ENCODE assay signal across 10 cellular contexts in genomic region chr1:236687273-236687672, GRCh38. TPM values are rescaled to one million over a fixed set of nuclear protein-coding genes. Genes with fewer than 3 reads are reported as not detected.
DNase-seq lines count a peak whose midpoint lies in the region; TF ChIP-seq lines count a peak whose summit lies in the region.
"Had no signal": no experiment of that assay in that cellular context is flagged by ENCODE, and none has a peak within 500 bp of the region (broad histone marks: within the 10 kb centered on the region; RNA-seq: fewer than 3 reads in every experiment).

No MANE protein-coding gene starts in this region.

- H3K27me3 Mint-ChIP-seq in osteocyte (ENCODE audit: unreplicated experiment): peaks cover 50% of the 10 kb centered on the region

- peak overlapping the region; percentile 84 for H3K9ac ChIP-seq in SK-N-MC (ENCODE audit: insufficient read length)

- no peak for TF ChIP-seq CTCF in cardiac muscle cell (IDR thresholded peaks at IDR 0.05; ENCODE audit: low read depth, low read length)
- TF ChIP-seq CTCF in osteocyte (IDR thresholded peaks at IDR 0.05): no peak

- peak; percentile 12 for DNase-seq in ELF-1 (ENCODE audit: low read depth, low spot score)
- DNase-seq in SK-N-MC (ENCODE audit: low read depth, low spot score): no peak
- peak in 1 of 2 donors; percentile 75 for DNase-seq in cardiac muscle cell (ENCODE audit: low read depth in 1 of 2, low spot score in 1 of 2)
- DNase-seq in osteocyte (ENCODE audit: extremely low spot score, unreplicated experiment): no peak
- no peak for DNase-seq in AG08395 (ENCODE audit: low spot score)
- no peak for DNase-seq in epidermal melanocyte (ENCODE audit: insufficient read length, low spot score)
- no peak for DNase-seq in NCI-H2081 (lab: John Stamatoyannopoulos, UW)
- DNase-seq in pons (ENCODE audit: low spot score): no peak
- DNase-seq: NCI-H1417 had no signal

- peaks cover 30% of the 10 kb centered on the region for H3K4me1 ChIP-seq in cardiac muscle cell (ENCODE audit: low read depth)

- H3K27me3 ChIP-seq in cardiac muscle cell: no peaks in the 10 kb centered on the region

- H3K27ac ChIP-seq in SK-N-MC (no peak overlapping the region), cardiac muscle cell (peak overlapping the region; percentile 99)
- H3K27ac ChIP-seq: neutrophil had no signal

- H3K4me3 ChIP-seq in SK-N-MC: peak overlapping the region; percentile 89
- peak overlapping the region; percentile 69 for H3K4me3 ChIP-seq in cardiac muscle cell

- no peaks in the 10 kb centered on the region for H3K9me3 Mint-ChIP-seq in osteocyte (ENCODE audit: unreplicated experiment)

- H3K4me1 Mint-ChIP-seq in osteocyte (ENCODE audit: unreplicated experiment): peaks cover 8% of the 10 kb centered on the region

- H3K4me3 Mint-ChIP-seq in osteocyte (ENCODE audit: unreplicated experiment): peak overlapping the region; percentile 33

- peaks cover 9% of the 10 kb centered on the region; the same call in 1 of the 2 replicates for H3K36me3 ChIP-seq in SK-N-MC (ENCODE audit: insufficient read depth, low read length)
- H3K36me3 ChIP-seq in cardiac muscle cell: no peaks in the 10 kb centered on the region
- H3K36me3 ChIP-seq: neutrophil had no signal

- H3K9me3 ChIP-seq in SK-N-MC (ENCODE audit: low read depth, low read length) (peaks cover 8% of the 10 kb centered on the region; the same call in 1 of the 2 replicates), cardiac muscle cell (ENCODE audit: low read depth) (no peaks in the 10 kb centered on the region)
- H3K9me3 ChIP-seq: neutrophil had no signal

- H3K36me3 Mint-ChIP-seq in osteocyte (ENCODE audit: unreplicated experiment): no peaks in the 10 kb centered on the region

- no peak overlapping the region for H3K27ac Mint-ChIP-seq in osteocyte (ENCODE audit: unreplicated experiment)

RNA-seq across cellular contexts. Expression of gene ACTN2, which starts 1.0 kb away (rescaled TPM):
- total RNA-seq in cardiac muscle cell (276 and 303 TPM in 2 replicates), osteocyte (not detected in 2 replicates)
- polyA plus RNA-seq in cardiac muscle cell: 785 and 814 TPM in 2 replicates

Comparison
In these comparisons a context has a peak if more than half of its experiments do, and no peak if none do; other contexts are left out.
1. RNA of gene ACTN2, which starts 1.0 kb away (total RNA-seq): 276 to 303 TPM in cardiac muscle cell; not detected in osteocyte; every median in the first group is over 100 times any median in the second.